ENCODE assay signal across 17 cellular contexts in the genomic region with DNA sequence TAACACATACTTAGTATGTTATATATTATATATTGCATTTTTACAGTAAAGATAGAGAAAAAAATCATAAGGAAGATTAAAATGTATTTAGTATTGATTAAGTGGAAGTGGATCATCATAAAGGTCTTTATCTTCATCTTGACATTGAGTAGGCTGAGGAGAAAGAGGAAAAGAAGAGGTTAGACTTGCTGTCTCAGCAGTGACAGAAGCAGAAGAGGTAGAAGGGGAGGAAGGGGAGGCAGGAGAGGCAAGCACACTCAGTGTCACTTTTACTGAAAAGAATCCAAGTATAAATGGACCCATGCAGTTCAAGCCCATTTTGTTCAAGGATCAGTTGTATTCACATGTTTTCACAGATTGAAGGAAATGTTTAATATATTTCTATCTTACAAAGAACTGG.
"Had no signal": no experiment of that assay in that cellular context is flagged by ENCODE, and none has a peak within 500 bp of the region (broad histone marks: within the 10 kb centered on the region; RNA-seq: fewer than 3 reads in every experiment).

No MANE protein-coding gene starts in this region.

- H3K4me3 ChIP-seq: lung, sigmoid colon, upper lobe of right lung had no signal

- H3K36me3 ChIP-seq: sigmoid colon, upper lobe of right lung had no signal

- H3K36me3 Mint-ChIP-seq: natural killer cell treated with Interleukin-12 subunit alpha and Interleukin-12 subunit beta and Interleukin-15 and Interleukin-18, amount 100 ng/mL, for 72 hours; stimulated activated effector memory CD8-positive, alpha-beta T cell treated with anti-CD3 and anti-CD28 coated beads, Interleukin-12 subunit alpha, Interleukin-12 subunit beta, amount 100 ng/mL, for 72 hours had no signal

- H3K9me3 ChIP-seq: sigmoid colon, upper lobe of right lung had no signal

- ATAC-seq: activated CD4-positive, CD25-positive, alpha-beta regulatory T cell treated with anti-CD3 and anti-CD28 coated beads, Interleukin-2, amount 50 U/mL, for 24 hours; foreskin keratinocyte; left colon; natural killer cell treated with Interleukin-12 subunit alpha and Interleukin-12 subunit beta and Interleukin-15 and Interleukin-18, amount 100 ng/mL, for 72 hours; stimulated activated effector memory CD8-positive, alpha-beta T cell treated with anti-CD3 and anti-CD28 coated beads, Interleukin-12 subunit alpha, Interleukin-12 subunit beta, amount 100 ng/mL, for 72 hours; T-helper 17 cell; upper lobe of right lung had no signal

- H3K9me3 Mint-ChIP-seq: activated T-helper 1 cell treated with anti-CD3 and anti-CD28 coated beads, Interleukin-12 subunit alpha, Interleukin-12 subunit beta, Interleukin-2, Interleukin-4 antibody, amounts not matched to agents 30 ng/mL and 10 ng/mL and 1 ng/mL, durations not matched to agents 14 hours and 24 hours and 36 hours; natural killer cell treated with Interleukin-12 subunit alpha and Interleukin-12 subunit beta and Interleukin-15 and Interleukin-18, amount 100 ng/mL, for 72 hours; stimulated activated effector memory CD8-positive, alpha-beta T cell treated with anti-CD3 and anti-CD28 coated beads, Interleukin-12 subunit alpha, Interleukin-12 subunit beta, amount 100 ng/mL, for 72 hours had no signal

- H3K27ac ChIP-seq: foreskin keratinocyte, upper lobe of right lung had no signal

- H3K27me3 ChIP-seq: foreskin keratinocyte, sigmoid colon, upper lobe of right lung had no signal

- H3K4me3 Mint-ChIP-seq: activated naive CD8-positive, alpha-beta T cell treated with anti-CD3 and anti-CD28 coated beads, Interleukin-2, amount 10 ng/mL, durations not matched to agents 7 days and 5 days; activated T-helper 1 cell treated with anti-CD3 and anti-CD28 coated beads, Interleukin-12 subunit alpha, Interleukin-12 subunit beta, Interleukin-2, Interleukin-4 antibody, amounts not matched to agents 30 ng/mL and 10 ng/mL and 1 ng/mL, durations not matched to agents 14 hours and 24 hours and 36 hours; natural killer cell treated with Interleukin-12 subunit alpha and Interleukin-12 subunit beta and Interleukin-15 and Interleukin-18, amount 100 ng/mL, for 72 hours; stimulated activated effector memory CD8-positive, alpha-beta T cell treated with anti-CD3 and anti-CD28 coated beads, Interleukin-12 subunit alpha, Interleukin-12 subunit beta, amount 100 ng/mL, for 72 hours; T-helper 17 cell had no signal

- H3K27ac Mint-ChIP-seq: activated naive CD8-positive, alpha-beta T cell treated with anti-CD3 and anti-CD28 coated beads, Interleukin-2, amount 10 ng/mL, durations not matched to agents 7 days and 5 days; natural killer cell treated with Interleukin-12 subunit alpha and Interleukin-12 subunit beta and Interleukin-15 and Interleukin-18, amount 100 ng/mL, for 72 hours; stimulated activated effector memory CD8-positive, alpha-beta T cell treated with anti-CD3 and anti-CD28 coated beads, Interleukin-12 subunit alpha, Interleukin-12 subunit beta, amount 100 ng/mL, for 72 hours; T-helper 17 cell had no signal

- DNase-seq: activated naive CD4-positive, alpha-beta T cell; activated naive CD8-positive, alpha-beta T cell treated with anti-CD3 and anti-CD28 coated beads, Interleukin-2, amount 10 ng/mL, durations not matched to agents 7 days and 5 days; activated T-cell treated with anti-CD3 and anti-CD28 coated beads for 4 hours; amygdala; foreskin keratinocyte; hippocampal formation; left colon; nucleus accumbens; sigmoid colon; stimulated activated CD4-positive, alpha-beta T cell treated with anti-CD3 and anti-CD28 coated beads, Interleukin-4, amount 100 ng/mL, for 24 hours; T-helper 17 cell; upper lobe of right lung had no signal

- H3K4me1 ChIP-seq: foreskin keratinocyte had no signal
